Comparison of ENCODE assay signal across 10 cellular contexts in genomic region chr11:8209208-8209807, GRCh38. TPM values are rescaled to one million over a fixed set of nuclear protein-coding genes. Genes with fewer than 3 reads are reported as not detected.
DNase-seq lines count a peak whose midpoint lies in the region; TF ChIP-seq lines count a peak whose summit lies in the region.
"Had no signal": no experiment of that assay in that cellular context is flagged by ENCODE, and none has a peak within 500 bp of the region (broad histone marks: within the 10 kb centered on the region; RNA-seq: fewer than 3 reads in every experiment).

No MANE protein-coding gene starts in this region.

- H3F3A ChIP-seq in Loucy (ENCODE audit: low read depth), result no peaks in the 10 kb centered on the region

- no peak overlapping the region for H3K4me2 ChIP-seq in Loucy (ENCODE audit: low read depth, low read length, poor library complexity, severe bottlenecking)
- no peak overlapping the region for H3K4me2 ChIP-seq in osteoblast (ENCODE audit: insufficient read depth, low read length)

- H4K20me1 ChIP-seq in Loucy (ENCODE audit: insufficient read depth, low read length, poor library complexity, severe bottlenecking) (no peaks in the 10 kb centered on the region), osteoblast (ENCODE audit: insufficient read depth, low read length) (no peaks in the 10 kb centered on the region)

- peak; percentile 64 for TF ChIP-seq CTCF in GM10266 (IDR thresholded peaks at IDR 0.05; ENCODE audit: control insufficient read depth, insufficient read depth, low read depth, missing control alignments)
- TF ChIP-seq CTCF in Loucy (conservative IDR thresholded peaks at IDR 0.05; ENCODE audit: low read length), result peak; percentile 88
- TF ChIP-seq CTCF in choroid plexus epithelial cell (conservative IDR thresholded peaks at IDR 0.05; ENCODE audit: low read depth, low read length), result peak; percentile 37
- TF ChIP-seq CTCF in osteoblast (IDR thresholded peaks at IDR 0.05; ENCODE audit: extremely low read depth, low read depth, low read length), result peak; percentile 34

- H2AFZ ChIP-seq in Loucy (ENCODE audit: low read length) (no peak overlapping the region), osteoblast (ENCODE audit: low read length) (no peak overlapping the region)

- no peaks in the 10 kb centered on the region for H3K9me2 ChIP-seq in Loucy (replicated peaks; ENCODE audit: low read depth, low read length)

- no peak overlapping the region for H3K27ac ChIP-seq in osteoblast (ENCODE audit: low read depth, low read length)

- H3K9ac ChIP-seq in Loucy (ENCODE audit: low read depth, low read length, poor library complexity, severe bottlenecking), result no peak overlapping the region

- no peak overlapping the region for H3K4me3 ChIP-seq in Loucy (ENCODE audit: low read length, poor library complexity, severe bottlenecking)
- no peak overlapping the region for H3K4me3 ChIP-seq in choroid plexus epithelial cell (ENCODE audit: low read depth, low read length)
- no peak overlapping the region for H3K4me3 ChIP-seq in osteoblast (ENCODE audit: insufficient read depth, low read length)

- DNase-seq in GM10266 (ENCODE audit: extremely low spot score), result no peak
- DNase-seq in choroid plexus epithelial cell (ENCODE audit: low read depth), result no peak
- peak; percentile 54 for DNase-seq in osteoblast (ENCODE audit: insufficient read length, low spot score, missing footprints)
- DNase-seq in NCI-H2227 treated with DMSO at 0.1 percent for 48 hours (lab: John Stamatoyannopoulos, UW), result no peak
- no peak for DNase-seq in GDM1 (lab: John Stamatoyannopoulos, UW)
- no peak for DNase-seq in NCI-H510A treated with DMSO at 0.1 percent for 48 hours (lab: John Stamatoyannopoulos, UW)
- no peak for DNase-seq in NCI-H2196 treated with DMSO at 0.1 percent for 48 hours (lab: John Stamatoyannopoulos, UW; ENCODE audit: unreplicated experiment)
- DNase-seq: stimulated activated naive CD4-positive, alpha-beta T cell treated with Interleukin-2 at 50 U/mL for 16 hours had no signal

- no peaks in the 10 kb centered on the region for H3K36me3 ChIP-seq in Loucy (ENCODE audit: insufficient read depth, low read length)
- H3K36me3 ChIP-seq in osteoblast (ENCODE audit: insufficient read depth, low read length), result no peaks in the 10 kb centered on the region

- H3K4me1 ChIP-seq in Loucy (ENCODE audit: insufficient read depth, low read length, poor library complexity, severe bottlenecking), result peaks cover 16% of the 10 kb centered on the region
- no peaks in the 10 kb centered on the region for H3K4me1 ChIP-seq in osteoblast (ENCODE audit: insufficient read depth, low read length)

- H3K79me2 ChIP-seq in Loucy (ENCODE audit: insufficient read depth, low read length), result no peaks in the 10 kb centered on the region
- no peaks in the 10 kb centered on the region for H3K79me2 ChIP-seq in osteoblast (ENCODE audit: insufficient read depth, low read length)

- H3K9me3 ChIP-seq in Loucy (ENCODE audit: insufficient read depth, low read depth, low read length), result no peaks in the 10 kb centered on the region
- no peaks in the 10 kb centered on the region for H3K9me3 ChIP-seq in osteoblast (ENCODE audit: low read depth, low read length)

- H3K27me3 ChIP-seq in Loucy (ENCODE audit: insufficient read depth, low read length, poor library complexity, severe bottlenecking) (no peaks in the 10 kb centered on the region), osteoblast (ENCODE audit: insufficient read depth, low read length) (peaks cover 22% of the 10 kb centered on the region)

RNA-seq across cellular contexts. Expression of gene RIC3, which starts 40.5 kb away (rescaled TPM):
- not detected in 2 replicates for total RNA-seq in osteoblast

RNA-seq across cellular contexts. Expression of gene LMO1, which starts 54.4 kb away (rescaled TPM):
- total RNA-seq in osteoblast, result not detected in 2 replicates
- total RNA-seq: aorta had no signal

Comparison
In these comparisons a context has a peak if more than half of its experiments do, and no peak if none do; other contexts are left out.
1. CTCF ChIP-seq: peak in every context shown above with its lines; median percentile 88 in Loucy; 64 in GM10266; 37 in choroid plexus epithelial cell; 34 in osteoblast.